ENCODE assay signal across 14 cellular contexts in the genomic region with DNA sequence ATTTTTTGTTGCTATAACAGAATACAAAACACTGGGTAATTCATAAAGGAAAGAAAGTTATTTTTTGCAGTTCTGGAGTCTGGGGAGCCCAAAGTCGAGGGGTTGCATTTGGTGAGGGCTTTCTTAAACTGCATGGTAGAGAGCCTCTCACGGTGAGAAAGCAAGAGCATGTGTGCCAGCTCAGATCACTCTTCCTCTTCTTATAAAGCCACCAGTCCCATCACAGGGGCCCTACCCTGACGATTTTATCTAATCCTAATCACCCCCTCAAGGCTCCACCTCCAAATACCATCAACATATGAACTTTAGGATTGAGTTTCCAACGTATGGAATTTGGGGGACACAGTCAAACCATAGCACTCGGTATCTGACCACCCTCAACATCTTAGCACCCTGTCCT. TPM values are rescaled to one million over a fixed set of nuclear protein-coding genes. Genes with fewer than 3 reads are reported as not detected.
DNase-seq lines count a peak whose midpoint lies in the region; ATAC-seq and TF ChIP-seq lines count a peak whose summit lies in the region.
"Had no signal": no experiment of that assay in that cellular context is flagged by ENCODE, and none has a peak within 500 bp of the region (broad histone marks: within the 10 kb centered on the region; RNA-seq: fewer than 3 reads in every experiment).

No MANE protein-coding gene starts in this region.

- no peaks in the 10 kb centered on the region for H4K20me1 ChIP-seq in KMS-11 (ENCODE audit: insufficient read depth)

- no peak for ATAC-seq in activated CD8-positive, alpha-beta T cell treated with anti-CD3 and anti-CD28 coated beads, Interleukin-2, amount 10 ng/mL, durations not matched to agents 7 days and 5 days
- ATAC-seq in naive thymus-derived CD4-positive, alpha-beta T cell, result no peak
- ATAC-seq in GM18511 (IDR thresholded peaks at IDR 0.05; ENCODE audit: unreplicated experiment) (no peak), HG03457 (IDR thresholded peaks at IDR 0.05; ENCODE audit: unreplicated experiment) (no peak)
- ATAC-seq: stimulated activated naive CD8-positive, alpha-beta T cell treated with anti-CD3 and anti-CD28 coated beads, Interleukin-15, Interleukin-2, amounts not matched to agents 100 U/mL and 50 U/mL, for 24 hours had no signal

- peak overlapping the region; percentile 64 for H3K4me3 ChIP-seq in CD8-positive, alpha-beta memory T cell (ENCODE audit: low read length)
- no peak overlapping the region for H3K4me3 ChIP-seq in KMS-11 (IDR thresholded peaks at IDR 0.05; ENCODE audit: insufficient read depth, low read depth, low read length)
- H3K4me3 ChIP-seq in naive thymus-derived CD4-positive, alpha-beta T cell (ENCODE audit: low read length), result peak overlapping the region; percentile 48

- H3K36me3 Mint-ChIP-seq in CD8-positive, alpha-beta memory T cell, result peaks cover 0 to 24% (median 2%) of the 10 kb centered on the region in 3 donors
- peaks cover 5% of the 10 kb centered on the region for H3K36me3 Mint-ChIP-seq in activated CD8-positive, alpha-beta T cell treated with anti-CD3 and anti-CD28 coated beads, Interleukin-2, amount 10 ng/mL, durations not matched to agents 7 days and 5 days (ENCODE audit: low read depth)
- peaks cover 0 to 5% (median 4%) of the 10 kb centered on the region in 5 donors for H3K36me3 Mint-ChIP-seq in naive thymus-derived CD4-positive, alpha-beta T cell

- peaks cover 55 to 70% (median 59%) of the 10 kb centered on the region in 3 donors for H3K4me1 Mint-ChIP-seq in CD8-positive, alpha-beta memory T cell
- peaks cover 57% of the 10 kb centered on the region for H3K4me1 Mint-ChIP-seq in activated CD8-positive, alpha-beta T cell treated with anti-CD3 and anti-CD28 coated beads, Interleukin-2, amount 10 ng/mL, durations not matched to agents 7 days and 5 days (ENCODE audit: low read depth)
- H3K4me1 Mint-ChIP-seq in naive thymus-derived CD4-positive, alpha-beta T cell, result peaks cover 32 to 69% (median 57%) of the 10 kb centered on the region in 7 donors

- peaks cover 42% of the 10 kb centered on the region for H3K4me1 ChIP-seq in CD8-positive, alpha-beta memory T cell (ENCODE audit: insufficient read depth, low read length)
- peaks cover 45% of the 10 kb centered on the region for H3K4me1 ChIP-seq in KMS-11 (ENCODE audit: low read depth, poor library complexity, severe bottlenecking)
- peaks cover 31% of the 10 kb centered on the region in 2 donors for H3K4me1 ChIP-seq in naive thymus-derived CD4-positive, alpha-beta T cell (ENCODE audit: control insufficient read depth in 2 of 2, insufficient read depth in 2 of 2, low read length in 2 of 2)

- CTCF ChIA-PET in CD8-positive, alpha-beta memory T cell (lab: Charles Lee), result no interaction called here
- CTCF ChIA-PET in activated CD8-positive, alpha-beta T cell treated with anti-CD3 and anti-CD28 coated beads, Interleukin-2, amount 10 ng/mL, durations not matched to agents 7 days and 5 days (lab: Charles Lee), result interaction anchor here (5.3 kb wide), 1 partner anchor 48 kb away, joined by 39 read pairs; a partner anchor contains a TSS
- CTCF ChIA-PET in naive thymus-derived CD4-positive, alpha-beta T cell (lab: Charles Lee), result interaction anchor here (1.2 kb wide), 1 partner anchor 27 kb away, joined by 3 read pairs; no protein-coding TSS in a partner anchor

- peak overlapping the region; percentile 32 to 98 (median 93) for H3K27ac Mint-ChIP-seq in CD8-positive, alpha-beta memory T cell
- peak overlapping the region; percentile 86 for H3K27ac Mint-ChIP-seq in activated CD8-positive, alpha-beta T cell treated with anti-CD3 and anti-CD28 coated beads, Interleukin-2, amount 10 ng/mL, durations not matched to agents 7 days and 5 days
- peak overlapping the region; percentile 81 to 98 (median 95) for H3K27ac Mint-ChIP-seq in naive thymus-derived CD4-positive, alpha-beta T cell

- no peaks in the 10 kb centered on the region for H3K9me3 ChIP-seq in CD8-positive, alpha-beta memory T cell (ENCODE audit: low read length)
- no peaks in the 10 kb centered on the region for H3K9me3 ChIP-seq in naive thymus-derived CD4-positive, alpha-beta T cell (ENCODE audit: control insufficient read depth in 2 of 3, low read length in 3 of 3)
- H3K9me3 ChIP-seq: ovary had no signal

- H3K27me3 Mint-ChIP-seq in CD8-positive, alpha-beta memory T cell, result no peaks in the 10 kb centered on the region
- no peaks in the 10 kb centered on the region for H3K27me3 Mint-ChIP-seq in activated CD8-positive, alpha-beta T cell treated with anti-CD3 and anti-CD28 coated beads, Interleukin-2, amount 10 ng/mL, durations not matched to agents 7 days and 5 days (ENCODE audit: low read depth)
- H3K27me3 Mint-ChIP-seq in naive thymus-derived CD4-positive, alpha-beta T cell, result no peaks in the 10 kb centered on the region

- POLR2A ChIA-PET in CD8-positive, alpha-beta memory T cell (lab: Charles Lee), result interaction anchor here (0.6 kb wide), 1 partner anchor 1837 kb away, joined by 4 read pairs; no protein-coding TSS in a partner anchor
- POLR2A ChIA-PET in activated CD8-positive, alpha-beta T cell treated with anti-CD3 and anti-CD28 coated beads, Interleukin-2, amount 10 ng/mL, durations not matched to agents 7 days and 5 days (lab: Charles Lee), result no interaction called here
- POLR2A ChIA-PET in naive thymus-derived CD4-positive, alpha-beta T cell (lab: Charles Lee), result interaction anchor here (5.1 kb wide), 1 partner anchor 305 kb away, joined by 31 read pairs; a partner anchor contains a TSS

- peak overlapping the region; percentile 37 to 99 (median 94) for H3K4me3 Mint-ChIP-seq in CD8-positive, alpha-beta memory T cell
- peak overlapping the region; percentile 82 for H3K4me3 Mint-ChIP-seq in activated CD8-positive, alpha-beta T cell treated with anti-CD3 and anti-CD28 coated beads, Interleukin-2, amount 10 ng/mL, durations not matched to agents 7 days and 5 days
- H3K4me3 Mint-ChIP-seq in naive thymus-derived CD4-positive, alpha-beta T cell, result peak overlapping the region in 8 of 10 donors; percentile 81 to 98 (median 95)

- H3K9me3 Mint-ChIP-seq in CD8-positive, alpha-beta memory T cell, result no peaks in the 10 kb centered on the region
- no peaks in the 10 kb centered on the region for H3K9me3 Mint-ChIP-seq in activated CD8-positive, alpha-beta T cell treated with anti-CD3 and anti-CD28 coated beads, Interleukin-2, amount 10 ng/mL, durations not matched to agents 7 days and 5 days (ENCODE audit: insufficient read depth)
- peaks cover 0 to 2% (median 0%) of the 10 kb centered on the region in 11 donors for H3K9me3 Mint-ChIP-seq in naive thymus-derived CD4-positive, alpha-beta T cell

- H3K27ac ChIP-seq in CD8-positive, alpha-beta memory T cell (ENCODE audit: low read depth, low read length), result peak overlapping the region; percentile 90
- H3K27ac ChIP-seq in KMS-11, result no peak overlapping the region
- no peak overlapping the region for H3K27ac ChIP-seq in naive thymus-derived CD4-positive, alpha-beta T cell (ENCODE audit: low read depth, low read length)
- H3K27ac ChIP-seq: foreskin keratinocyte had no signal

- H3K27me3 ChIP-seq in CD8-positive, alpha-beta memory T cell (ENCODE audit: insufficient read depth, low read length, poor library complexity, severe bottlenecking), result no peaks in the 10 kb centered on the region
- H3K27me3 ChIP-seq in KMS-11 (ENCODE audit: insufficient read depth, low read depth), result no peaks in the 10 kb centered on the region
- H3K27me3 ChIP-seq in naive thymus-derived CD4-positive, alpha-beta T cell (ENCODE audit: control insufficient read depth in 2 of 2, insufficient read depth in 2 of 2, low read length in 2 of 2), result no peaks in the 10 kb centered on the region
- H3K27me3 ChIP-seq: foreskin keratinocyte, ovary had no signal

- peak overlapping the region; percentile 88 for H2AFZ ChIP-seq in KMS-11 (ENCODE audit: low read depth)

- no peak overlapping the region for H3K9ac ChIP-seq in KMS-11

- DNase-seq in CD8-positive, alpha-beta memory T cell, result no peak
- no peak for DNase-seq in activated CD8-positive, alpha-beta T cell treated with anti-CD3 and anti-CD28 coated beads, Interleukin-2, amount 10 ng/mL, durations not matched to agents 7 days and 5 days
- DNase-seq in naive thymus-derived CD4-positive, alpha-beta T cell, result no peak
- no peak for DNase-seq in kidney glomerular epithelial cell (lab: John Stamatoyannopoulos, UW)
- DNase-seq in SIG-M5 (lab: John Stamatoyannopoulos, UW), result no peak
- DNase-seq: DMS 273 treated with DMSO at 0.1 percent for 48 hours; foreskin keratinocyte; NCI-H1694; ovary; stimulated activated naive CD8-positive, alpha-beta T cell treated with anti-CD3 and anti-CD28 coated beads, Interleukin-15, Interleukin-2, amounts not matched to agents 100 U/mL and 50 U/mL, for 24 hours; T-helper 9 cell had no signal

- peaks cover 23% of the 10 kb centered on the region for H3K79me2 ChIP-seq in KMS-11 (ENCODE audit: insufficient read depth, low read depth)

- TF ChIP-seq CTCF in KMS-11 (conservative IDR thresholded peaks at IDR 0.05; ENCODE audit: low read depth, low read length), result no peak

- no peak overlapping the region for H3K4me2 ChIP-seq in KMS-11

- intact Hi-C loops in naive thymus-derived CD4-positive, alpha-beta T cell (cut with micrococcal nuclease), result loop anchor here (5.0 to 10.0 kb wide), 6 partner anchors 179 to 1724 kb away; a partner anchor contains a TSS

- H3K36me3 ChIP-seq in CD8-positive, alpha-beta memory T cell (ENCODE audit: insufficient read depth, low read length), result peaks cover 8% of the 10 kb centered on the region
- H3K36me3 ChIP-seq in KMS-11 (ENCODE audit: insufficient read depth), result peaks cover 4% of the 10 kb centered on the region; the same call in 1 of the 2 replicates
- H3K36me3 ChIP-seq in naive thymus-derived CD4-positive, alpha-beta T cell (ENCODE audit: control insufficient read depth in 2 of 3, insufficient read depth in 3 of 3, low read length in 3 of 3), result peaks cover under 1 to 10% (median 4%) of the 10 kb centered on the region in 3 experiments
- H3K36me3 ChIP-seq: ovary had no signal

RNA-seq across cellular contexts. Expression of a gene that starts 1.0 kb away (rescaled TPM):
- 10 to 100 TPM; 35.1 to 37.3 TPM for total RNA-seq in CD8-positive, alpha-beta memory T cell
- polyA plus RNA-seq in CD8-positive, alpha-beta memory T cell, result 27.7 TPM
- 10 to 100 TPM; 33.2 to 35.9 TPM for total RNA-seq in activated CD8-positive, alpha-beta T cell treated with anti-CD3 and anti-CD28 coated beads, Interleukin-2, amount 10 ng/mL, durations not matched to agents 7 days and 5 days
- total RNA-seq in naive thymus-derived CD4-positive, alpha-beta T cell, result 10 to 100 TPM; 42.4 to 83.9 (median 70.7) TPM
- 10 to 100 TPM; 21.4 to 35.2 TPM for polyA plus RNA-seq in naive thymus-derived CD4-positive, alpha-beta T cell

RNA-seq across cellular contexts. Expression of a gene that starts 37.1 kb away (rescaled TPM):
- total RNA-seq in CD8-positive, alpha-beta memory T cell, result not detected
- polyA plus RNA-seq in CD8-positive, alpha-beta memory T cell, result not detected
- total RNA-seq in activated CD8-positive, alpha-beta T cell treated with anti-CD3 and anti-CD28 coated beads, Interleukin-2, amount 10 ng/mL, durations not matched to agents 7 days and 5 days, result not detected
- not detected for total RNA-seq in naive thymus-derived CD4-positive, alpha-beta T cell
- not detected for polyA plus RNA-seq in naive thymus-derived CD4-positive, alpha-beta T cell
- total RNA-seq: foreskin keratinocyte had no signal
- polyA plus RNA-seq: foreskin keratinocyte had no signal

RNA-seq across cellular contexts. Expression of a gene that starts 48.9 kb away (rescaled TPM):
- 10 to 100 TPM; 56.9 to 59.9 TPM for total RNA-seq in CD8-positive, alpha-beta memory T cell
- polyA plus RNA-seq in CD8-positive, alpha-beta memory T cell, result 46.6 TPM
- total RNA-seq in activated CD8-positive, alpha-beta T cell treated with anti-CD3 and anti-CD28 coated beads, Interleukin-2, amount 10 ng/mL, durations not matched to agents 7 days and 5 days, result 10 to 100 TPM; 55.0 to 64.5 TPM
- 10 to 100 TPM; 16.6 to 60.1 (median 37.1) TPM for total RNA-seq in naive thymus-derived CD4-positive, alpha-beta T cell
- polyA plus RNA-seq in naive thymus-derived CD4-positive, alpha-beta T cell, result 10 to 100 TPM; 41.3 to 47.6 TPM
